8 cellular contexts compared by ENCODE assay signal in the genomic region with DNA sequence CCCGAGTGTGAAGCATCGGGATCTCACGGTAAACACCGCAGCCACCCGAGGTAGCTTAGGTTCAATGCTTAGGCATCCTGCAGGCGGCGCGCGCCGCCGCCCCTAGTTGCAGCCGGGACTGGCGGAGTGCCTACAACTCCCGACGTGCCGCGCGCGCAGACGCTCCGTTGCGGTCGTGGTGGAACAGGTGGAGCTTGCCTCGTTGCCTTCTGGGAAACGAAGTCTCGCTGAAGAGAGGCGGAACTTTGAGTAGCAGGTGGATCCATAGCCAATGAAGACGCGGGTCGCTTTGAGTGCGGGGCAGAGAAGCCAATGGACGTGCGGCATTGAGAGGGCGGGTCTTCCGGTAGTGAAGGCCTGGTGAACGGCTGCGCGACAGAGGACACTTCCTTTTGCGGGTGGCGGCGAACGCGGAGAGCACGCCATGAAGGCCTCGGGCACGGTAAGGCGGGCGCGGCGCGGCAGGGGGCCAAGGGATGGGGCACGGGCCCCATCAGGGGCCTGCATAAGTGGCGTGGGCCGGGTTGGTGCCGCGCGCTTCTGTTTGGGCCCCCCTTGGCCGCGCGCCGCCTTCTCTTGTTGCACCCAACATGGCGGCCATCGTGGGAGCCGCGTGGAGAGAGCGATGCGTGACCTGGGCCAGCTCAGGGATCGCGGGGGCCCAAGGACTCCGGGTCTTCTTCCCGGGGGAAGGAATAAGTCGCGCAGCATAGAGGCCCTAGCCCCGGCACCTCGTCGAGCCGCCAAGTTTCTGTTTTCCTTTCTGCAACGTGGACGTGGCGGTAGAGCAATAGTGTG. TPM values are rescaled to one million over a fixed set of nuclear protein-coding genes. Genes with fewer than 3 reads are reported as not detected.
DNase-seq lines count a peak whose midpoint lies in the region; ATAC-seq and TF ChIP-seq lines count a peak whose summit lies in the region.

RPL18A (plus strand) TSS at position 378 of the 798 bp plus-strand sequence; CDS start at position 425, 47 bp downstream.

- ATAC-seq in RWPE2 (ENCODE audit: low read depth), result peak; percentile 84
- peak; percentile 98 to 99 for ATAC-seq in natural killer cell treated with Interleukin-12 subunit alpha and Interleukin-12 subunit beta and Interleukin-15 and Interleukin-18, amount 100 ng/mL, for 72 hours

- H3K36me3 Mint-ChIP-seq in natural killer cell treated with Interleukin-12 subunit alpha and Interleukin-12 subunit beta and Interleukin-15 and Interleukin-18, amount 100 ng/mL, for 72 hours, result peaks cover 12% of the 10 kb centered on the region
- peaks cover 49% of the 10 kb centered on the region for H3K36me3 Mint-ChIP-seq in stimulated activated naive CD8-positive, alpha-beta T cell treated with anti-CD3 and anti-CD28 coated beads, Interleukin-15, Interleukin-2, amounts not matched to agents 100 ng/mL and 50 ng/mL, for 24 hours (ENCODE audit: low read depth)

- peaks cover 25 to 30% of the 10 kb centered on the region in 2 donors for H3K4me1 Mint-ChIP-seq in natural killer cell treated with Interleukin-12 subunit alpha and Interleukin-12 subunit beta and Interleukin-15 and Interleukin-18, amount 100 ng/mL, for 72 hours (ENCODE audit: low read depth in 2 of 2)
- peaks cover 54% of the 10 kb centered on the region for H3K4me1 Mint-ChIP-seq in stimulated activated naive CD8-positive, alpha-beta T cell treated with anti-CD3 and anti-CD28 coated beads, Interleukin-15, Interleukin-2, amounts not matched to agents 100 ng/mL and 50 ng/mL, for 24 hours (ENCODE audit: low read depth)

- H3K9me3 Mint-ChIP-seq in natural killer cell treated with Interleukin-12 subunit alpha and Interleukin-12 subunit beta and Interleukin-15 and Interleukin-18, amount 100 ng/mL, for 72 hours, result no peaks in the 10 kb centered on the region
- no peaks in the 10 kb centered on the region for H3K9me3 Mint-ChIP-seq in stimulated activated naive CD8-positive, alpha-beta T cell treated with anti-CD3 and anti-CD28 coated beads, Interleukin-15, Interleukin-2, amounts not matched to agents 100 ng/mL and 50 ng/mL, for 24 hours

- DNase-seq in ELF-1 (ENCODE audit: low read depth, low spot score) (peak; percentile 100), GOT3 (lab: John Stamatoyannopoulos, UW) (peak; percentile 95), LNCaP clone FGC (ENCODE audit: low read depth) (peak; percentile 100), RWPE2 (ENCODE audit: low spot score) (peak; percentile 99), fibroblast of peridontal ligament (ENCODE audit: extremely low read depth) (peak; percentile 100)
- peak; percentile 98 for DNase-seq in activated T-helper 9 cell treated with anti-CD3 and anti-CD28 coated beads, Interleukin-2, amount 50 U/mL, for 16 hours (ENCODE audit: low read depth)
- peak; percentile 99 for DNase-seq in natural killer cell treated with Interleukin-12 subunit alpha and Interleukin-12 subunit beta and Interleukin-15 and Interleukin-18, amount 100 ng/mL, for 72 hours (ENCODE audit: low spot score)

- peak; percentile 90 for TF ChIP-seq CTCF in LNCaP clone FGC (IDR thresholded peaks at IDR 0.05; ENCODE audit: control insufficient read depth, extremely low read depth, insufficient read depth)
- TF ChIP-seq CTCF in RWPE2 (IDR thresholded peaks at IDR 0.05; ENCODE audit: poor library complexity, severe bottlenecking), result peak; percentile 97

- H3K27me3 Mint-ChIP-seq in natural killer cell treated with Interleukin-12 subunit alpha and Interleukin-12 subunit beta and Interleukin-15 and Interleukin-18, amount 100 ng/mL, for 72 hours, result no peaks in the 10 kb centered on the region
- no peaks in the 10 kb centered on the region for H3K27me3 Mint-ChIP-seq in stimulated activated naive CD8-positive, alpha-beta T cell treated with anti-CD3 and anti-CD28 coated beads, Interleukin-15, Interleukin-2, amounts not matched to agents 100 ng/mL and 50 ng/mL, for 24 hours

- H3K4me1 ChIP-seq in RWPE2 (ENCODE audit: insufficient read depth, poor library complexity, severe bottlenecking), result peaks cover 13% of the 10 kb centered on the region

- no peaks in the 10 kb centered on the region for H3K9me3 ChIP-seq in RWPE2 (ENCODE audit: severe bottlenecking)

- H3K27ac Mint-ChIP-seq in natural killer cell treated with Interleukin-12 subunit alpha and Interleukin-12 subunit beta and Interleukin-15 and Interleukin-18, amount 100 ng/mL, for 72 hours, result peak within 1 kb of the TSS; percentile 72 to 85
- peak within 1 kb of the TSS; percentile 100 for H3K27ac Mint-ChIP-seq in stimulated activated naive CD8-positive, alpha-beta T cell treated with anti-CD3 and anti-CD28 coated beads, Interleukin-15, Interleukin-2, amounts not matched to agents 100 ng/mL and 50 ng/mL, for 24 hours

- H3K4me3 ChIP-seq in LNCaP clone FGC (ENCODE audit: low read depth, low read length) (peak within 1 kb of the TSS; percentile 80), RWPE2 (ENCODE audit: severe bottlenecking) (peak within 1 kb of the TSS; percentile 76)

- H3K27me3 ChIP-seq in RWPE2 (ENCODE audit: insufficient read depth, poor library complexity, severe bottlenecking), result no peaks in the 10 kb centered on the region

- H3K4me3 Mint-ChIP-seq in natural killer cell treated with Interleukin-12 subunit alpha and Interleukin-12 subunit beta and Interleukin-15 and Interleukin-18, amount 100 ng/mL, for 72 hours, result peak within 1 kb of the TSS; percentile 91
- peak within 1 kb of the TSS; percentile 99 for H3K4me3 Mint-ChIP-seq in stimulated activated naive CD8-positive, alpha-beta T cell treated with anti-CD3 and anti-CD28 coated beads, Interleukin-15, Interleukin-2, amounts not matched to agents 100 ng/mL and 50 ng/mL, for 24 hours

- peaks cover 47% of the 10 kb centered on the region for H3K36me3 ChIP-seq in RWPE2 (ENCODE audit: low read depth)

- H3K27ac ChIP-seq in RWPE2 (ENCODE audit: poor library complexity, severe bottlenecking), result peak within 1 kb of the TSS; percentile 74

RNA-seq across cellular contexts. Expression of gene RPL18A, which starts in this region (rescaled TPM):
- 1,000 to 10,000 TPM; 1,379 to 1,604 TPM for total RNA-seq in natural killer cell treated with Interleukin-12 subunit alpha and Interleukin-12 subunit beta and Interleukin-15 and Interleukin-18, amount 100 ng/mL, for 72 hours

Comparison
In these comparisons a context has a peak if more than half of its experiments do, and no peak if none do; other contexts are left out.
1. Peak in every context shown above with its lines: DNase-seq, ATAC-seq, H3K4me3 ChIP-seq and H3K27ac ChIP-seq.